Comparison of ENCODE assay signal across 8 cellular contexts in the genomic region with DNA sequence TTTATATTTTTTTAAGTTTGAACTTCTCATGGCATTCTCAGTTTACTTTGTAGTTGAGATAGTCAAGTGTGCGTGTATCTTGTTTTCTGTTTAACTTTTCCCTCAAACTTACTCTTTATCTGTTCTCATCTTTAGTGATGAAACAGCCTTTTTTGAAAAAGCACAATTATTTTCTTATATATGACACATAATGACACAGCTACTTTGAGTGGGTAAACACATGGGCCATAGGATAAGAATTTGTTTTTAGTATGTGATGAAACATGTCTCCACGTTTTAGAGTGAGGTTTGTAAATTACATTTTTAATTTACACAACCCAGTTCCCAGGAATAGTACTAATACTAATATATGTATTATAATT. TPM values are rescaled to one million over a fixed set of nuclear protein-coding genes. Genes with fewer than 3 reads are reported as not detected.
DNase-seq lines count a peak whose midpoint lies in the region; ATAC-seq lines count a peak whose summit lies in the region.

No MANE protein-coding gene starts in this region.

- peak overlapping the region; percentile 62 for H3K4me3 ChIP-seq in right cardiac atrium (ENCODE audit: low read length)

- no peak for ATAC-seq in activated CD8-positive, alpha-beta T cell treated with anti-CD3 and anti-CD28 coated beads, Interleukin-2, amount 10 ng/mL, durations not matched to agents 7 days and 5 days
- ATAC-seq in right cardiac atrium = no peak
- ATAC-seq in stimulated activated naive B cell treated with anti-CD40 and anti-IgM and Interleukin-4, amounts not matched to agents 10 μg/mL and 1 μg/mL and 100 μg/mL, for 72 hours (replicated peaks) = no peak
- no peak for ATAC-seq in HG02884 (IDR thresholded peaks at IDR 0.05; ENCODE audit: unreplicated experiment)

- peaks cover 3% of the 10 kb centered on the region for H3K27me3 Mint-ChIP-seq in T-helper 2 cell treated with Interferon-gamma antibody and Interleukin-4, amounts not matched to agents 5 μg/mL and 100 μg/mL, for 36 hours (ENCODE audit: low read depth)
- no peaks in the 10 kb centered on the region for H3K27me3 Mint-ChIP-seq in activated CD8-positive, alpha-beta T cell treated with anti-CD3 and anti-CD28 coated beads, Interleukin-2, amount 10 ng/mL, durations not matched to agents 7 days and 5 days (ENCODE audit: low read depth)
- H3K27me3 Mint-ChIP-seq in stimulated activated naive B cell treated with anti-CD40 and anti-IgM and Interleukin-4, amounts not matched to agents 10 μg/mL and 1 μg/mL and 100 μg/mL, for 72 hours = no peaks in the 10 kb centered on the region

- H3K4me1 ChIP-seq in right cardiac atrium (ENCODE audit: control insufficient read depth, insufficient read depth, low read length) = no peaks in the 10 kb centered on the region

- no peak for DNase-seq in T-helper 2 cell treated with Interferon-gamma antibody and Interleukin-4, amounts not matched to agents 5 μg/mL and 100 μg/mL, for 36 hours (ENCODE audit: low spot score)
- no peak for DNase-seq in T-helper 2 cell
- no peak for DNase-seq in activated CD8-positive, alpha-beta T cell treated with anti-CD3 and anti-CD28 coated beads, Interleukin-2, amount 10 ng/mL, durations not matched to agents 7 days and 5 days
- DNase-seq in right cardiac atrium = no peak
- no peak for DNase-seq in stimulated activated naive B cell treated with anti-CD40 and anti-IgM and Interleukin-4, amounts not matched to agents 10 μg/mL and 1 μg/mL and 100 μg/mL, for 72 hours
- no peak for DNase-seq in NCI-H82 (lab: John Stamatoyannopoulos, UW)
- DNase-seq in NCI-H526 (lab: John Stamatoyannopoulos, UW) = no peak

- no peak overlapping the region for H3K27ac Mint-ChIP-seq in T-helper 2 cell treated with Interferon-gamma antibody and Interleukin-4, amounts not matched to agents 5 μg/mL and 100 μg/mL, for 36 hours
- no peak overlapping the region for H3K27ac Mint-ChIP-seq in activated CD8-positive, alpha-beta T cell treated with anti-CD3 and anti-CD28 coated beads, Interleukin-2, amount 10 ng/mL, durations not matched to agents 7 days and 5 days
- no peak overlapping the region for H3K27ac Mint-ChIP-seq in stimulated activated naive B cell treated with anti-CD40 and anti-IgM and Interleukin-4, amounts not matched to agents 10 μg/mL and 1 μg/mL and 100 μg/mL, for 72 hours

- POLR2A ChIA-PET in activated CD8-positive, alpha-beta T cell treated with anti-CD3 and anti-CD28 coated beads, Interleukin-2, amount 10 ng/mL, durations not matched to agents 7 days and 5 days (lab: Charles Lee) = interaction anchor here (0.6 kb wide), 1 partner anchor 124 kb away, joined by 3 read pairs; no protein-coding TSS in a partner anchor

- peaks cover 3% of the 10 kb centered on the region for H3K36me3 Mint-ChIP-seq in T-helper 2 cell treated with Interferon-gamma antibody and Interleukin-4, amounts not matched to agents 5 μg/mL and 100 μg/mL, for 36 hours (ENCODE audit: low read depth)
- peaks cover 9% of the 10 kb centered on the region for H3K36me3 Mint-ChIP-seq in activated CD8-positive, alpha-beta T cell treated with anti-CD3 and anti-CD28 coated beads, Interleukin-2, amount 10 ng/mL, durations not matched to agents 7 days and 5 days (ENCODE audit: low read depth)
- H3K36me3 Mint-ChIP-seq in stimulated activated naive B cell treated with anti-CD40 and anti-IgM and Interleukin-4, amounts not matched to agents 10 μg/mL and 1 μg/mL and 100 μg/mL, for 72 hours = no peaks in the 10 kb centered on the region

- no peaks in the 10 kb centered on the region for H3K27me3 ChIP-seq in right cardiac atrium (ENCODE audit: control insufficient read depth, insufficient read depth)

- intact Hi-C loops in right cardiac atrium (cut with DNase I) = no loop called here

- H3K4me1 Mint-ChIP-seq in T-helper 2 cell treated with Interferon-gamma antibody and Interleukin-4, amounts not matched to agents 5 μg/mL and 100 μg/mL, for 36 hours (ENCODE audit: low read depth) = peaks cover 38% of the 10 kb centered on the region
- peaks cover 39% of the 10 kb centered on the region for H3K4me1 Mint-ChIP-seq in activated CD8-positive, alpha-beta T cell treated with anti-CD3 and anti-CD28 coated beads, Interleukin-2, amount 10 ng/mL, durations not matched to agents 7 days and 5 days (ENCODE audit: low read depth)
- peaks cover 18 to 54% of the 10 kb centered on the region in 2 donors for H3K4me1 Mint-ChIP-seq in stimulated activated naive B cell treated with anti-CD40 and anti-IgM and Interleukin-4, amounts not matched to agents 10 μg/mL and 1 μg/mL and 100 μg/mL, for 72 hours

- no peak overlapping the region for H3K27ac ChIP-seq in right cardiac atrium (ENCODE audit: low read length)

- 31% methylated on average over 2 of the region's 2 CpGs for WGBS in right cardiac atrium

- no peaks in the 10 kb centered on the region for H3K9me3 ChIP-seq in right cardiac atrium (ENCODE audit: control insufficient read depth, low read length)

- H3K4me3 Mint-ChIP-seq in T-helper 2 cell treated with Interferon-gamma antibody and Interleukin-4, amounts not matched to agents 5 μg/mL and 100 μg/mL, for 36 hours = peak overlapping the region; percentile 92
- H3K4me3 Mint-ChIP-seq in activated CD8-positive, alpha-beta T cell treated with anti-CD3 and anti-CD28 coated beads, Interleukin-2, amount 10 ng/mL, durations not matched to agents 7 days and 5 days = peak overlapping the region; percentile 92
- peak overlapping the region; percentile 93 to 94 for H3K4me3 Mint-ChIP-seq in stimulated activated naive B cell treated with anti-CD40 and anti-IgM and Interleukin-4, amounts not matched to agents 10 μg/mL and 1 μg/mL and 100 μg/mL, for 72 hours

- no peaks in the 10 kb centered on the region for H3K9me3 Mint-ChIP-seq in T-helper 2 cell treated with Interferon-gamma antibody and Interleukin-4, amounts not matched to agents 5 μg/mL and 100 μg/mL, for 36 hours
- no peaks in the 10 kb centered on the region for H3K9me3 Mint-ChIP-seq in activated CD8-positive, alpha-beta T cell treated with anti-CD3 and anti-CD28 coated beads, Interleukin-2, amount 10 ng/mL, durations not matched to agents 7 days and 5 days (ENCODE audit: insufficient read depth)
- H3K9me3 Mint-ChIP-seq in stimulated activated naive B cell treated with anti-CD40 and anti-IgM and Interleukin-4, amounts not matched to agents 10 μg/mL and 1 μg/mL and 100 μg/mL, for 72 hours = no peaks in the 10 kb centered on the region

- CTCF ChIA-PET in activated CD8-positive, alpha-beta T cell treated with anti-CD3 and anti-CD28 coated beads, Interleukin-2, amount 10 ng/mL, durations not matched to agents 7 days and 5 days (lab: Charles Lee) = interaction anchor here (0.7 to 1.6 kb wide), 5 partner anchors 9 to 127 kb away, joined by 3 to 6 read pairs (median 3); partner anchors contain the start of gene SLC9A9

RNA-seq across cellular contexts. Expression of gene DIPK2A, which starts 3.2 kb away (rescaled TPM):
- 10 to 100 TPM; 23.4 to 23.8 TPM for total RNA-seq in activated CD8-positive, alpha-beta T cell treated with anti-CD3 and anti-CD28 coated beads, Interleukin-2, amount 10 ng/mL, durations not matched to agents 7 days and 5 days
- total RNA-seq in right cardiac atrium = 10 to 100 TPM; 11.5 to 15.4 (median 13.4) TPM
- 7.8 TPM for polyA plus RNA-seq in right cardiac atrium
